8 cellular contexts compared by ENCODE assay signal in the genomic region with DNA sequence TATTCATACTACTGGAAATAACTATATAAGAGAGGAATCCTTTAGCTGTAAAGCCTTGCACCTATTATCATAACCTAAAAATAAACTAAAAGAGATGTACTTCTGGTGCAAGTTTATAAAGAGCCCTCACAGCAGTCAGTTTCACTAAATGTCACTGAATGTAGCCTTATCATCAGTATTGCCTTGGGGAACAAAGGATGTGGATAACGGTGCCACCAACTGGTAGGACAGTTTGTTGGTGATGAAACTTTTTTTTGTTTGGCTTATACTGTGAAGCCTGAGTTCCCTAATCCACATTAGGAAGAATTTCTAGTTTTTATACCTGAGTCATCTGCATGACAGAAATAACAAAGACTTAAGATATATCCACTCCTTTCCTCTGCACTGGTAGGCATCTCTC.
DNase-seq lines count a peak whose midpoint lies in the region; ATAC-seq, FAIRE-seq and TF ChIP-seq lines count a peak whose summit lies in the region.

No MANE protein-coding gene starts in this region.

- POLR2A ChIA-PET in A549 (lab: Yijun Ruan, JAX): no interaction called here

- no peak overlapping the region for H3K4me2 ChIP-seq in A549

- CTCF ChIA-PET in A549 (lab: Yijun Ruan, JAX): interaction anchor here (0.9 to 1.9 kb wide), 8 partner anchors 9 to 656 kb away, joined by 3 to 6 read pairs (median 4); no protein-coding TSS in a partner anchor

- no peak overlapping the region for H3K27ac ChIP-seq in A549

- peak; percentile 83 to 85 for TF ChIP-seq RAD21 in A549 (conservative IDR thresholded peaks at IDR 0.05 in 1 of 2, IDR thresholded peaks at IDR 0.05 in 1 of 2)

- 0 out of 3 replicates have a peak, but pooled peaks cover 5% of the 10 kb centered on the region for H3K4me1 ChIP-seq in A549

- peak; percentile 73 for TF ChIP-seq CTCF in A549 (IDR thresholded peaks at IDR 0.05)

- no peak for TF ChIP-seq EP300 in A549 (IDR thresholded peaks at IDR 0.05)

- 0% methylated on average over 1 of the region's 1 CpG for WGBS in A549 (ENCODE audit: missing lambda C conversion rate)

- peak; percentile 91 to 94 for ATAC-seq in A549
- peak; percentile 75 for ATAC-seq in GM19372 (IDR thresholded peaks at IDR 0.05; ENCODE audit: low read depth, unreplicated experiment)

- no peaks in the 10 kb centered on the region for H3K9me3 ChIP-seq in A549

- DNase-seq in A549 (ENCODE audit: low read depth in 1 of 2, low spot score in 1 of 2) (peak; percentile 8 to 57), NCI-H460 (ENCODE audit: extremely low read depth, low read depth) (peak; percentile 36), epidermal melanocyte (ENCODE audit: insufficient read length, low spot score) (peak; percentile 37), stromal cell of bone marrow (ENCODE audit: low read depth) (peak; percentile 36), SHP77 (lab: John Stamatoyannopoulos, UW) (no peak), 8988T (no peak), HuH-7.5 (ENCODE audit: low spot score) (no peak)

- FAIRE-seq in A549 (lab: Jason Lieb, UNC): peak; percentile 95

- no peak for TF ChIP-seq POLR2A in A549 (IDR thresholded peaks at IDR 0.05; ENCODE audit: low read length)

- no peak overlapping the region for H3K4me3 ChIP-seq in A549

TF ChIP-seq in A549, 52 proteins besides CTCF, POLR2A, EP300 and RAD21:
- TF ChIP-seq HEYL (CRISPR knock-in tag; IDR thresholded peaks at IDR 0.05): no peak
- no peak for TF ChIP-seq FOXS1 (CRISPR knock-in tag; IDR thresholded peaks at IDR 0.05)
- TF ChIP-seq SMC3 (IDR thresholded peaks at IDR 0.05): peak; percentile 81
- TF ChIP-seq CEBPB (IDR thresholded peaks at IDR 0.05): 0 out of 4 replicates have a peak, but pooled peaks of 1 of the 2 experiments have one; percentile 14
- no peak for TF ChIP-seq PHF8 (IDR thresholded peaks at IDR 0.05; ENCODE audit: borderline replicate concordance, low read depth)

Comparison
In these comparisons a context has a peak if more than half of its experiments do, and no peak if none do; other contexts are left out.
1. DNase-seq: peak in A549 (2 of 2), NCI-H460 (single experiment), epidermal melanocyte (single experiment) and stromal cell of bone marrow (single experiment); none in SHP77 (0 of 2), 8988T (single experiment) and HuH-7.5 (single experiment).